In the genomic region with DNA sequence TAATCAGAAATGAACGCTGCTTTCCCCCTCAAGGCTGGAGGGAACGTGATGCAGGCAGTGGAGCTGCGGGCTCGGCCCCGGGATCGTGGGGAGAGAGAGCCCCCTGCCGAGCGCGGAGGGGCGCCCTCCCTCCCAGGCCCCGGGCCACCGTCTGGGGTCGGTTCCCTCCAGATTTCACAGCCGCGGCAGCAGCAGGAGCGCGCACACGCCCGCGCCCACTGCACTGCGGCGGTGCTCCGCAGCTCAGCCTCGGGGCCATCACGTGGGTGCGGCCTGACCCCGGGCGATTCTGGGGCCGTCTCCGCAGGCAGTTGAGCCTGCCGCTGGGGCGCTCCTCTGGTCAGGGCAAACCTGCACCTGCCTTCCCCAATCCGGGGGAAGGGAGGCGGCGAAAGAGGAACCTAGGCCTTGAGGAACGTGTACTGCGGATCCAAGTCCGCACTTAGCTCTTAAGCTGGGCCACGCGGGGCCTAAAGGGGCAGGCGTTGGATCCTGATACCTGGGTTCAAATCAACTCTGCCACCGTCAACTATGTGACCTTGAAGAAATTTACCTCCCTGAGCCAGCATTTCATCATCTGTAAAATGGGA, we compare ENCODE assay signal across 8 cellular contexts. TPM values are rescaled to one million over a fixed set of nuclear protein-coding genes. Genes with fewer than 3 reads are reported as not detected.
A peak's percentile ranks its signal among the peaks of the same experiment; 100 is the strongest.
DNase-seq lines count a peak whose midpoint lies in the region; ATAC-seq lines count a peak whose summit lies in the region.

No MANE protein-coding gene starts in this region.

- peak; percentile 76 for ATAC-seq in GM19328 (IDR thresholded peaks at IDR 0.05; ENCODE audit: unreplicated experiment)
- peak; percentile 54 for ATAC-seq in activated T-helper 17 cell treated with anti-CD3 and anti-CD28 coated beads, Interleukin-2, amount 50 U/mL, for 72 hours (replicated peaks)
- peak; percentile 81 for ATAC-seq in Right ventricle myocardium superior (ENCODE audit: poor library complexity)
- no peak for ATAC-seq in GM18873 (IDR thresholded peaks at IDR 0.05; ENCODE audit: low FRiP score, unreplicated experiment)

- H3K9me3 ChIP-seq in HUES6 (ENCODE audit: control insufficient read depth, insufficient read depth, low read depth, low read length) = no peaks in the 10 kb centered on the region

- no peaks in the 10 kb centered on the region for H3K36me3 Mint-ChIP-seq in activated T-helper 17 cell treated with anti-CD3 and anti-CD28 coated beads, Interleukin-2, amount 50 U/mL, for 72 hours (ENCODE audit: low read depth)

- intact Hi-C loops in Right ventricle myocardium superior (cut with DNase I) = no loop called here

- peak; percentile 75 for DNase-seq in CD1c-positive myeloid dendritic cell (ENCODE audit: extremely low spot score)
- DNase-seq in Right ventricle myocardium superior = peak; percentile 73
- DNase-seq in nucleus accumbens (lab: John Stamatoyannopoulos, UW) = peak in 47 of 56 donors; percentile 10 to 73 (median 42)
- no peak for DNase-seq in HCEC 1CT

- no peak overlapping the region for H3K27ac ChIP-seq in HUES6 (ENCODE audit: low read depth, low read length)

- peaks cover 25% of the 10 kb centered on the region for H3K27me3 ChIP-seq in HUES6 (ENCODE audit: control insufficient read depth, insufficient read depth, low read length)

- H3K4me1 Mint-ChIP-seq in activated T-helper 17 cell treated with anti-CD3 and anti-CD28 coated beads, Interleukin-2, amount 50 U/mL, for 72 hours = no peaks in the 10 kb centered on the region

- peak overlapping the region; percentile 61 for H3K4me3 ChIP-seq in HUES6 (ENCODE audit: low read depth, low read length)

- no peaks in the 10 kb centered on the region for H3K9me3 Mint-ChIP-seq in activated T-helper 17 cell treated with anti-CD3 and anti-CD28 coated beads, Interleukin-2, amount 50 U/mL, for 72 hours

- H3K4me3 Mint-ChIP-seq in activated T-helper 17 cell treated with anti-CD3 and anti-CD28 coated beads, Interleukin-2, amount 50 U/mL, for 72 hours = peak overlapping the region; percentile 53

- no peaks in the 10 kb centered on the region for H3K36me3 ChIP-seq in HUES6 (ENCODE audit: control insufficient read depth, insufficient read depth, low read length)

- H3K9ac ChIP-seq in HUES6 (ENCODE audit: low read length) = peak overlapping the region; percentile 40

- H3K27me3 Mint-ChIP-seq in activated T-helper 17 cell treated with anti-CD3 and anti-CD28 coated beads, Interleukin-2, amount 50 U/mL, for 72 hours = peaks cover 21% of the 10 kb centered on the region

- no peak overlapping the region for H3K27ac Mint-ChIP-seq in activated T-helper 17 cell treated with anti-CD3 and anti-CD28 coated beads, Interleukin-2, amount 50 U/mL, for 72 hours

- H3K4me1 ChIP-seq in HUES6 (ENCODE audit: control insufficient read depth, insufficient read depth, low read length) = peaks cover 21% of the 10 kb centered on the region

RNA-seq across cellular contexts. Expression of a gene that starts 9.4 kb away (rescaled TPM):
- 10 to 100 TPM; 80.4 to 82.8 TPM for total RNA-seq in activated T-helper 17 cell treated with anti-CD3 and anti-CD28 coated beads, Interleukin-2, amount 50 U/mL, for 72 hours
- 99.4 TPM for total RNA-seq in Right ventricle myocardium superior

RNA-seq across cellular contexts. Expression of a gene that starts 36.0 kb away (rescaled TPM):
- under 1 TPM in 1 of 2 donors, not detected in 1; 0.64 TPM for total RNA-seq in activated T-helper 17 cell treated with anti-CD3 and anti-CD28 coated beads, Interleukin-2, amount 50 U/mL, for 72 hours
- total RNA-seq in Right ventricle myocardium superior = 15.8 TPM

RNA-seq across cellular contexts. Expression of a gene that starts 43.8 kb away (rescaled TPM):
- total RNA-seq in activated T-helper 17 cell treated with anti-CD3 and anti-CD28 coated beads, Interleukin-2, amount 50 U/mL, for 72 hours = 1 to 10 TPM in 1 of 2 donors, under 1 TPM in 1; 0.54 to 4.3 TPM
- total RNA-seq in Right ventricle myocardium superior = 9.2 TPM

RNA-seq across cellular contexts. Expression of a gene that starts 54.7 kb away (rescaled TPM):
- 10 to 100 TPM; 28.4 to 30.8 TPM for total RNA-seq in activated T-helper 17 cell treated with anti-CD3 and anti-CD28 coated beads, Interleukin-2, amount 50 U/mL, for 72 hours
- 104 TPM for total RNA-seq in Right ventricle myocardium superior

Comparison
In these comparisons a context has a peak if more than half of its experiments do, and no peak if none do; other contexts are left out.
1. RNA of a gene that starts 36.0 kb away (total RNA-seq): 15.8 TPM in Right ventricle myocardium superior (single experiment); 0.64 TPM in activated T-helper 17 cell treated with anti-CD3 and anti-CD28 coated beads, Interleukin-2, amount 50 U/mL, for 72 hours; every median in the first group is over 10 times any median in the second.